Comparison of ENCODE assay signal across 16 cellular contexts in genomic region chr2:181420259-181421130, GRCh38. TPM values are rescaled to one million over a fixed set of nuclear protein-coding genes. Genes with fewer than 3 reads are reported as not detected.
A peak's percentile ranks its signal among the peaks of the same experiment; 100 is the strongest.
DNase-seq lines count a peak whose midpoint lies in the region; ATAC-seq and TF ChIP-seq lines count a peak whose summit lies in the region.
"Had no signal": no experiment of that assay in that cellular context is flagged by ENCODE, and none has a peak within 500 bp of the region (broad histone marks: within the 10 kb centered on the region; RNA-seq: fewer than 3 reads in every experiment).

No MANE protein-coding gene starts in this region.

- peak; percentile 34 for ATAC-seq in HG02885 (IDR thresholded peaks at IDR 0.05; ENCODE audit: poor library complexity, unreplicated experiment)
- peak; percentile 44 to 59 for ATAC-seq in activated naive CD4-positive, alpha-beta T cell treated with anti-CD3 and anti-CD28 coated beads, Interleukin-2, amount 50 U/mL, for 72 hours
- ATAC-seq in GM21825 (IDR thresholded peaks at IDR 0.05; ENCODE audit: unreplicated experiment), result no peak
- no peak for ATAC-seq in GM19397 (IDR thresholded peaks at IDR 0.05; ENCODE audit: unreplicated experiment)
- ATAC-seq: left lung had no signal

- no peak for TF ChIP-seq CTCF in neural crest cell (conservative IDR thresholded peaks at IDR 0.05)

- peaks cover 14% of the 10 kb centered on the region for H3K4me1 Mint-ChIP-seq in neural crest cell

- DNase-seq in NCI-H82 (lab: John Stamatoyannopoulos, UW) (peak; percentile 27), NCI-H82 treated with DMSO at 0.1 percent for 48 hours (lab: John Stamatoyannopoulos, UW; ENCODE audit: unreplicated experiment) (no peak), neural crest cell (ENCODE audit: low read depth, low spot score) (no peak), HK-2 (ENCODE audit: unreplicated experiment) (no peak)
- DNase-seq in activated naive CD4-positive, alpha-beta T cell treated with anti-CD3 and anti-CD28 coated beads, Interleukin-2, amount 50 U/mL, for 72 hours (ENCODE audit: low spot score in 2 of 2), result no peak
- DNase-seq: activated CD4-positive, alpha-beta T cell treated with anti-CD3 and anti-CD28 coated beads, Interleukin-2, amount 50 U/mL, for 1 hour; effector CD8-positive, alpha-beta T cell; hypothalamus; left lung; MM.1S; NCI-H2029; NCI-H524; stimulated activated CD4-positive, alpha-beta T cell treated with anti-CD3 and anti-CD28 coated beads, Interleukin-12 subunit alpha, Interleukin-12 subunit beta, amount 100 ng/mL, for 4 hours had no signal

- no peaks in the 10 kb centered on the region for H3K27me3 Mint-ChIP-seq in neural crest cell (ENCODE audit: low read depth)

- peaks cover 1 to 9% of the 10 kb centered on the region in 2 donors for H3K9me3 Mint-ChIP-seq in activated naive CD4-positive, alpha-beta T cell treated with anti-CD3 and anti-CD28 coated beads, Interleukin-2, amount 50 U/mL, for 72 hours
- H3K9me3 Mint-ChIP-seq in neural crest cell, result peaks cover under 1% of the 10 kb centered on the region

- H3K36me3 Mint-ChIP-seq in activated naive CD4-positive, alpha-beta T cell treated with anti-CD3 and anti-CD28 coated beads, Interleukin-2, amount 50 U/mL, for 72 hours, result peaks cover 0 to 8% of the 10 kb centered on the region in 2 donors
- H3K36me3 Mint-ChIP-seq in neural crest cell (ENCODE audit: low read depth), result peaks cover under 1% of the 10 kb centered on the region

- H3K4me3 Mint-ChIP-seq in neural crest cell, result no peak overlapping the region

- peak overlapping the region; percentile 46 to 96 for H3K27ac Mint-ChIP-seq in activated naive CD4-positive, alpha-beta T cell treated with anti-CD3 and anti-CD28 coated beads, Interleukin-2, amount 50 U/mL, for 72 hours
- peak overlapping the region; percentile 60 for H3K27ac Mint-ChIP-seq in neural crest cell (ENCODE audit: unreplicated experiment)

RNA-seq across cellular contexts. Expression of gene ITGA4, which starts 36.7 kb away (rescaled TPM):
- 10 to 100 TPM; 27.2 to 62.3 TPM for total RNA-seq in activated naive CD4-positive, alpha-beta T cell treated with anti-CD3 and anti-CD28 coated beads, Interleukin-2, amount 50 U/mL, for 72 hours
- total RNA-seq in neural crest cell, result 74.4 and 75.6 TPM in 2 replicates

Comparison
In these comparisons a context has a peak if more than half of its experiments do, and no peak if none do; other contexts are left out.
1. ATAC-seq: peak in HG02885 (single experiment) and activated naive CD4-positive, alpha-beta T cell treated with anti-CD3 and anti-CD28 coated beads, Interleukin-2, amount 50 U/mL, for 72 hours (2 of 2); none in GM21825 (single experiment) and GM19397 (single experiment).